In the genomic region with DNA sequence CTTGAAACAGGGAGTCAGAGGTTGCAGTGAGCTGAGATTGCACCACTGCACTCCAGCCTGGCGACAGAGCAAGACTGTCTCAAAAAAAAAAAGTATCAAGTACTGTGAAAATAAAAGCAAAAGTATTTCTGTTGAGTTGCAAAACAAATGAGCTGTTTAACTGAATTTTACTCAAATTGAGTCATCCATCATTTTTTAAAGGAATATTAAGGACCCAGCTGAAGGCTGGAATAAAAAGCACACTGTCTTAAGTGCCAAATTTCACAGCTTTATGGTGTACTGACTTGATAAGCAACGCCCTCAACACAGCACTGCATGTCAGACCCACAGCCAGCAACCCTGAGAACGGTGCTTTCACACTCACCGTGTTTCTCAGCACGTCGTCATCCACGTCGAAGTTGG, we compare ENCODE assay signal across 13 cellular contexts.
"Had no signal": no experiment of that assay in that cellular context is flagged by ENCODE, and none has a peak within 500 bp of the region (broad histone marks: within the 10 kb centered on the region; RNA-seq: fewer than 3 reads in every experiment).

No MANE protein-coding gene starts in this region.

- H3K27me3 ChIP-seq: body of pancreas, dorsolateral prefrontal cortex, right lobe of liver had no signal

- H3K4me3 ChIP-seq: body of pancreas, dorsolateral prefrontal cortex, right lobe of liver had no signal

- DNase-seq: activated CD4-positive, alpha-beta T cell treated with anti-CD3 and anti-CD28 coated beads, Interleukin-2, amount 50 U/mL, for 1 hour; activated CD4-positive, CD25-positive, alpha-beta regulatory T cell; activated naive CD4-positive, alpha-beta T cell treated with anti-CD3 and anti-CD28 coated beads, Interleukin-2, amount 50 U/mL, for 16 hours; amniotic stem cell; body of pancreas; dorsolateral prefrontal cortex; immature natural killer cell; left colon; right lobe of liver; SK-N-SH; stimulated activated CD4-positive, alpha-beta T cell treated with anti-CD3 and anti-CD28 coated beads, Interleukin-2, amount 100 ng/mL, for 24 hours; stimulated activated naive B cell treated with anti-CD40 and anti-IgM and Interleukin-4, amounts not matched to agents 10 μg/mL and 1 μg/mL and 100 μg/mL, for 72 hours; T-helper 1 cell had no signal

- H3K9ac ChIP-seq: SK-N-SH had no signal

- H3K4me2 ChIP-seq: SK-N-SH had no signal

- H3K4me1 ChIP-seq: body of pancreas, right lobe of liver had no signal

- H3K27ac ChIP-seq: body of pancreas, right lobe of liver had no signal

- H3K9me3 ChIP-seq: body of pancreas, right lobe of liver, SK-N-SH had no signal
